12 cellular contexts compared by ENCODE assay signal in the genomic region with DNA sequence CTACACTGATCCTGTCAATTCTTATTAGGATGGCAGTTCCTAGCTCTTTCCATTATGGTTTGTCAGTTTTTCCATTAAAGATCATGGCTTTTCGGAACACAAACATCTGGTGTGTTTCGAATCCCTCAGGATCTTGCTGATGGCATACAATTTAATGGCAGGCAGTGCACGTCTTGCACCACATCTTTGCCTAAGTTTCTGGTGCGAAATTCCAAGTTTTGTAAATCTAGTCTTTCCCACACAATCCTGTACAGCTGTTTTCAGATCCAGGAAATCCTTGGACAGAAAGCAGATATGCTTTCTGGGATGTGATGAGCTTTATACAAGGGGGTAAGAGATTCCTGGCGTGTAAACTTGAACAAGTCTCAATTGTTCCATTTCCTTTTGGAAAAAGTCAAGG.
A peak's percentile ranks its signal among the peaks of the same experiment; 100 is the strongest.
DNase-seq lines count a peak whose midpoint lies in the region; ATAC-seq and TF ChIP-seq lines count a peak whose summit lies in the region.
"Had no signal": no experiment of that assay in that cellular context is flagged by ENCODE, and none has a peak within 500 bp of the region (broad histone marks: within the 10 kb centered on the region; RNA-seq: fewer than 3 reads in every experiment).

No MANE protein-coding gene starts in this region.

- H2BK5ac ChIP-seq in mesenchymal stem cell (ENCODE audit: low read depth, low read length, poor library complexity, severe bottlenecking), result no peak overlapping the region

- H3K27ac ChIP-seq in mesenchymal stem cell (ENCODE audit: low read length, poor library complexity, severe bottlenecking), result no peak overlapping the region
- H3K27ac ChIP-seq in substantia nigra (ENCODE audit: low read depth, low read length, poor library complexity, severe bottlenecking), result peak overlapping the region; percentile 74

- peaks cover 2% of the 10 kb centered on the region for H3K4me1 ChIP-seq in mesenchymal stem cell (ENCODE audit: control insufficient read depth, insufficient read depth, low read depth, low read length)

- peak overlapping the region; percentile 60 for H3K27ac Mint-ChIP-seq in HFFc6
- no peak overlapping the region for H3K27ac Mint-ChIP-seq in activated CD4-positive, alpha-beta T cell treated with anti-CD3 and anti-CD28 coated beads, Interleukin-2, amount 10 ng/mL, durations not matched to agents 24 days and 14 days
- H3K27ac Mint-ChIP-seq in effector memory CD8-positive, alpha-beta T cell, result no peak overlapping the region
- H3K27ac Mint-ChIP-seq: activated T-cell treated with anti-CD3 and anti-CD28 coated beads, Interleukin-2, amount 50 U/mL, for 72 hours; natural killer cell had no signal

- H3K9ac ChIP-seq in mesenchymal stem cell (ENCODE audit: low read length), result peak overlapping the region; percentile 85

- no peak overlapping the region for H2BK15ac ChIP-seq in mesenchymal stem cell (ENCODE audit: low read depth, poor library complexity, severe bottlenecking)

- H3K4me2 ChIP-seq in mesenchymal stem cell (ENCODE audit: low read length, poor library complexity, severe bottlenecking), result no peak overlapping the region

- intact Hi-C loops in activated CD4-positive, alpha-beta T cell treated with anti-CD3 and anti-CD28 coated beads, Interleukin-2, amount 10 ng/mL, durations not matched to agents 24 days and 14 days (cut with micrococcal nuclease), result loop anchor here (5.0 to 10.0 kb wide), 2 partner anchors 283 to 675 kb away; no protein-coding TSS in a partner anchor

- H3K27me3 ChIP-seq in mesenchymal stem cell (ENCODE audit: control insufficient read depth in 1 of 2, insufficient read depth in 1 of 2, low read length in 2 of 2), result peaks cover 0 to 5% of the 10 kb centered on the region in 2 experiments
- H3K27me3 ChIP-seq: MG63, spleen had no signal

- no peak overlapping the region for H2AFZ ChIP-seq in mesenchymal stem cell (ENCODE audit: low read depth, low read length)

- peak overlapping the region; percentile 29 for H3K4me3 Mint-ChIP-seq in HFFc6
- H3K4me3 Mint-ChIP-seq in activated CD4-positive, alpha-beta T cell treated with anti-CD3 and anti-CD28 coated beads, Interleukin-2, amount 10 ng/mL, durations not matched to agents 24 days and 14 days, result no peak overlapping the region
- no peak overlapping the region for H3K4me3 Mint-ChIP-seq in effector memory CD8-positive, alpha-beta T cell
- H3K4me3 Mint-ChIP-seq: activated T-cell treated with anti-CD3 and anti-CD28 coated beads, Interleukin-2, amount 50 U/mL, for 72 hours; natural killer cell had no signal

- no peaks in the 10 kb centered on the region for H3K36me3 Mint-ChIP-seq in HFFc6 (ENCODE audit: low read depth)
- H3K36me3 Mint-ChIP-seq in activated CD4-positive, alpha-beta T cell treated with anti-CD3 and anti-CD28 coated beads, Interleukin-2, amount 10 ng/mL, durations not matched to agents 24 days and 14 days (ENCODE audit: low read depth), result no peaks in the 10 kb centered on the region
- no peaks in the 10 kb centered on the region for H3K36me3 Mint-ChIP-seq in effector memory CD8-positive, alpha-beta T cell (ENCODE audit: insufficient read depth)
- H3K36me3 Mint-ChIP-seq: natural killer cell had no signal

- no peaks in the 10 kb centered on the region for H3K36me3 ChIP-seq in mesenchymal stem cell (ENCODE audit: control insufficient read depth in 1 of 2, insufficient read depth in 2 of 2, low read depth in 1 of 2, low read length in 2 of 2)
- H3K36me3 ChIP-seq: MG63, spleen had no signal

- no peak overlapping the region for H2AK5ac ChIP-seq in mesenchymal stem cell (ENCODE audit: low read length, severe bottlenecking)

- H3K79me1 ChIP-seq in mesenchymal stem cell (replicated peaks; ENCODE audit: low read length, poor library complexity, severe bottlenecking), result no peaks in the 10 kb centered on the region

- peaks cover 46% of the 10 kb centered on the region for H3K4me1 Mint-ChIP-seq in HFFc6 (ENCODE audit: low read depth)
- no peaks in the 10 kb centered on the region for H3K4me1 Mint-ChIP-seq in activated CD4-positive, alpha-beta T cell treated with anti-CD3 and anti-CD28 coated beads, Interleukin-2, amount 10 ng/mL, durations not matched to agents 24 days and 14 days
- H3K4me1 Mint-ChIP-seq in effector memory CD8-positive, alpha-beta T cell (ENCODE audit: low read depth in 2 of 2), result no peaks in the 10 kb centered on the region
- H3K4me1 Mint-ChIP-seq: natural killer cell had no signal

- WGBS in mesenchymal stem cell, result 59% methylated on average over 5 of the region's 5 CpGs

- H3K9me3 Mint-ChIP-seq in HFFc6, result no peaks in the 10 kb centered on the region
- H3K9me3 Mint-ChIP-seq in activated CD4-positive, alpha-beta T cell treated with anti-CD3 and anti-CD28 coated beads, Interleukin-2, amount 10 ng/mL, durations not matched to agents 24 days and 14 days, result no peaks in the 10 kb centered on the region
- peaks cover 0 to 2% of the 10 kb centered on the region in 2 donors for H3K9me3 Mint-ChIP-seq in effector memory CD8-positive, alpha-beta T cell
- H3K9me3 Mint-ChIP-seq: activated T-cell treated with anti-CD3 and anti-CD28 coated beads, Interleukin-2, amount 50 U/mL, for 72 hours had no signal

- no peak overlapping the region for H3K4ac ChIP-seq in mesenchymal stem cell (ENCODE audit: low read depth in 1 of 2, low read length in 2 of 2)

- peaks cover 1% of the 10 kb centered on the region; the same call in 1 of the 2 replicates for H3K27me3 Mint-ChIP-seq in HFFc6 (ENCODE audit: insufficient read depth)
- no peaks in the 10 kb centered on the region for H3K27me3 Mint-ChIP-seq in activated CD4-positive, alpha-beta T cell treated with anti-CD3 and anti-CD28 coated beads, Interleukin-2, amount 10 ng/mL, durations not matched to agents 24 days and 14 days
- H3K27me3 Mint-ChIP-seq in effector memory CD8-positive, alpha-beta T cell, result peaks cover 0 to 6% of the 10 kb centered on the region in 2 donors

- no peak for DNase-seq in HFFc6
- peak; percentile 84 for DNase-seq in fibroblast of gingiva (ENCODE audit: low read depth)
- DNase-seq in mesenchymal stem cell, result no peak
- DNase-seq in substantia nigra (lab: John Stamatoyannopoulos, UW), result no peak
- DNase-seq in stimulated activated naive CD4-positive, alpha-beta T cell (lab: John Stamatoyannopoulos, UW), result no peak
- no peak for DNase-seq in NCI-H187 (lab: John Stamatoyannopoulos, UW)
- DNase-seq in activated CD4-positive, alpha-beta T cell treated with anti-CD3 and anti-CD28 coated beads, Interleukin-2, amount 10 ng/mL, durations not matched to agents 24 days and 14 days, result no peak
- no peak for DNase-seq in effector memory CD8-positive, alpha-beta T cell
- DNase-seq: MG63, natural killer cell, spleen had no signal

- no peak overlapping the region for H4K91ac ChIP-seq in mesenchymal stem cell (ENCODE audit: low read length)

- H3K23ac ChIP-seq in mesenchymal stem cell (ENCODE audit: low read length in 2 of 2), result no peak overlapping the region

- H3K14ac ChIP-seq in mesenchymal stem cell (ENCODE audit: low read length in 2 of 2), result no peak overlapping the region

- no peak for TF ChIP-seq CTCF in HFFc6 (IDR thresholded peaks at IDR 0.05)

- no peak overlapping the region for H3K18ac ChIP-seq in mesenchymal stem cell (ENCODE audit: low read depth in 1 of 2, low read length in 2 of 2)

- H2BK12ac ChIP-seq in mesenchymal stem cell (ENCODE audit: low read length in 2 of 2), result no peak overlapping the region

- H4K8ac ChIP-seq in mesenchymal stem cell (ENCODE audit: low read length), result no peak overlapping the region

- no peaks in the 10 kb centered on the region for H3K9me3 ChIP-seq in mesenchymal stem cell (ENCODE audit: control insufficient read depth, low read length)
- H3K9me3 ChIP-seq: MG63, spleen had no signal

- H2BK120ac ChIP-seq in mesenchymal stem cell (ENCODE audit: low read depth, low read length), result no peak overlapping the region

- ATAC-seq in effector memory CD8-positive, alpha-beta T cell (replicated peaks), result no peak
- ATAC-seq: activated T-cell treated with anti-CD3 and anti-CD28 coated beads, Interleukin-2, amount 50 U/mL, for 72 hours; natural killer cell had no signal

- peak overlapping the region in 1 of 2 experiments; percentile 48 for H3K4me3 ChIP-seq in mesenchymal stem cell (ENCODE audit: insufficient read depth in 1 of 2, low read depth in 1 of 2, low read length in 2 of 2)
- H3K4me3 ChIP-seq: MG63, spleen had no signal
